8 cellular contexts compared by ENCODE assay signal in the genomic region with DNA sequence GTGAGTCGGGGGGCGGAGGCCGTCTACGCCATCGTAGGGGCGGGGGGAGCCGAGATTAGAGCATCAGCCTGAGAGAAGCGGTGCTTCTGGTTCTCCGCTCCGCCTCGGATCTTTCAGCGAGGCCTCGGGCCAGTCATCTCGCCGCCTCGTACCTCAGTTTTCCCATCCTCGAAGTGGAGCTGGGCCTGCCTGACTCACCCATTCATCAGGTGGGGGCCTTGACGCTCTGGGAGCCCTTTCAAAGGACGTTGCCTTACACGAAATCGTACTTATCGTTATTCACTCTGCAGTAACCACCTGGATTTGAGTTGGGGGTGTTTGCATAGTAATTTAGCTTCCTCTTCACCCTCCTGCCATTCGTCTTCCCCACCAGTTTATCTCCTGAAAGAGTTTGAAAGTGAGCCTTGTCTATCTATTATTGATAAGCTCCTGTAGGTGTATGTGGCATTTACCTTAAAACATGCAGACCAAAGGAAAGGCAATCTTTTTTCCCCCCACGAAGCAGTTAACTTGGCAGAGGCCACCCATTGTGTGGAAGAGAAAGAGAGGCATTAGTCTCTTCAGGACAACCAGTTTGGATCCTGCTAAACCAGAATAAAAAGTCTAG. TPM values are rescaled to one million over a fixed set of nuclear protein-coding genes. Genes with fewer than 3 reads are reported as not detected.
DNase-seq lines count a peak whose midpoint lies in the region; ATAC-seq, FAIRE-seq and TF ChIP-seq lines count a peak whose summit lies in the region.

No MANE protein-coding gene starts in this region.

- peak overlapping the region; percentile 93 for H3K27ac Mint-ChIP-seq in activated naive CD8-positive, alpha-beta T cell treated with anti-CD3 and anti-CD28 coated beads, Interleukin-2, amount 50 U/mL, for 24 hours

- TF ChIP-seq POLR2A in suprapubic skin (IDR thresholded peaks at IDR 0.05) = no peak

- no peak for TF ChIP-seq EP300 in suprapubic skin (IDR thresholded peaks at IDR 0.05)

- H3K27ac ChIP-seq in kidney (ENCODE audit: low read depth in 2 of 2, low read length in 2 of 2) (peak overlapping the region; percentile 97), suprapubic skin (peak overlapping the region; percentile 98)

- WGBS in suprapubic skin = 0% methylated on average over 17 of the region's 24 CpGs

- no peaks in the 10 kb centered on the region for H3K27me3 ChIP-seq in suprapubic skin

- H3K9ac ChIP-seq in kidney (ENCODE audit: low read length in 2 of 2) = peak overlapping the region; percentile 91 to 97

- peak overlapping the region; percentile 91 for H3K4me3 Mint-ChIP-seq in activated naive CD8-positive, alpha-beta T cell treated with anti-CD3 and anti-CD28 coated beads, Interleukin-2, amount 50 U/mL, for 24 hours

- DNase-seq in AG20443 (ENCODE audit: low spot score) = peak; percentile 32
- DNase-seq in activated naive CD8-positive, alpha-beta T cell treated with anti-CD3 and anti-CD28 coated beads, Interleukin-2, amount 50 U/mL, for 24 hours = no peak
- DNase-seq in kidney = no peak
- DNase-seq in suprapubic skin (ENCODE audit: low spot score in 2 of 2) = no peak
- no peak for DNase-seq in GM13976 (ENCODE audit: low spot score)
- DNase-seq in NCI-H1048 (lab: John Stamatoyannopoulos, UW) = no peak
- no peak for DNase-seq in hepatic stellate cell (ENCODE audit: low spot score)

- H3K4me1 ChIP-seq in kidney (ENCODE audit: control insufficient read depth in 1 of 2, insufficient read depth in 1 of 2, low read depth in 1 of 2, low read length in 2 of 2) (peaks cover 6% of the 10 kb centered on the region in 2 donors), suprapubic skin (peaks cover 35% of the 10 kb centered on the region)

- in situ Hi-C loops in GM13976 (cut with MboI; ENCODE audit: low sequenced_read_pairs, unreplicated experiment) = no loop called here

- H3K9me3 ChIP-seq in kidney (ENCODE audit: control insufficient read depth in 1 of 2, low read length in 2 of 2) (no peaks in the 10 kb centered on the region), suprapubic skin (no peaks in the 10 kb centered on the region)

- peaks cover 34% of the 10 kb centered on the region for H3K36me3 Mint-ChIP-seq in activated naive CD8-positive, alpha-beta T cell treated with anti-CD3 and anti-CD28 coated beads, Interleukin-2, amount 50 U/mL, for 24 hours (ENCODE audit: low read depth)

- FAIRE-seq in kidney (lab: Jason Lieb, UNC) = no peak

- H3K27me3 Mint-ChIP-seq in activated naive CD8-positive, alpha-beta T cell treated with anti-CD3 and anti-CD28 coated beads, Interleukin-2, amount 50 U/mL, for 24 hours = no peaks in the 10 kb centered on the region

- TF ChIP-seq CTCF in kidney (IDR thresholded peaks at IDR 0.05; ENCODE audit: borderline replicate concordance, extremely low read depth, insufficient read depth) = no peak
- TF ChIP-seq CTCF in suprapubic skin (IDR thresholded peaks at IDR 0.05) = no peak
- TF ChIP-seq CTCF in GM13976 (IDR thresholded peaks at IDR 0.05; ENCODE audit: borderline replicate concordance, control extremely low read depth, extremely low read depth, insufficient read depth, missing control alignments) = no peak

- peak overlapping the region; percentile 96 to 98 for H3K4me3 ChIP-seq in kidney (ENCODE audit: low read length in 2 of 2)
- H3K4me3 ChIP-seq in suprapubic skin = peak overlapping the region; percentile 88

- intact Hi-C loops in kidney (cut with DNase I) = loop anchor here (5.0 kb wide), 1 partner anchor 43 kb away; no protein-coding TSS in a partner anchor

- ATAC-seq in HG02642 (IDR thresholded peaks at IDR 0.05; ENCODE audit: poor library complexity, unreplicated experiment) = peak; percentile 3
- ATAC-seq in activated naive CD8-positive, alpha-beta T cell treated with anti-CD3 and anti-CD28 coated beads, Interleukin-2, amount 50 U/mL, for 24 hours = no peak

- no peaks in the 10 kb centered on the region for H3K9me3 Mint-ChIP-seq in activated naive CD8-positive, alpha-beta T cell treated with anti-CD3 and anti-CD28 coated beads, Interleukin-2, amount 50 U/mL, for 24 hours

- peaks cover 58% of the 10 kb centered on the region for H3K4me1 Mint-ChIP-seq in activated naive CD8-positive, alpha-beta T cell treated with anti-CD3 and anti-CD28 coated beads, Interleukin-2, amount 50 U/mL, for 24 hours

- H3K36me3 ChIP-seq in kidney (ENCODE audit: control insufficient read depth in 1 of 2, insufficient read depth in 2 of 2, low read length in 2 of 2) (no peaks in the 10 kb centered on the region), suprapubic skin (no peaks in the 10 kb centered on the region)

RNA-seq across cellular contexts. Expression of a gene that starts 0.7 kb away (rescaled TPM):
- total RNA-seq in kidney (149 TPM), suprapubic skin (100 to 1,000 TPM in 1 of 4 donors, 10 to 100 TPM in 3; 52.0 to 149 (median 58.8) TPM)
- 66.3 TPM for polyA plus RNA-seq in kidney (ENCODE audit: insufficient read depth, low read depth, low replicate concordance)

RNA-seq across cellular contexts. Expression of a gene that starts 14.5 kb away (rescaled TPM):
- total RNA-seq in kidney = 4.5 TPM
- polyA plus RNA-seq in kidney (ENCODE audit: insufficient read depth, low read depth, low replicate concordance) = 10.3 TPM
- 100 to 1,000 TPM in 2 of 4 donors, 10 to 100 TPM in 2; 76.4 to 109 (median 91.0) TPM for total RNA-seq in suprapubic skin

RNA-seq across cellular contexts. Expression of a gene that starts 49.3 kb away (rescaled TPM):
- total RNA-seq in kidney (not detected), suprapubic skin (not detected)
- 0.41 TPM for polyA plus RNA-seq in kidney (ENCODE audit: insufficient read depth, low read depth, low replicate concordance)

RNA-seq across cellular contexts. Expression of a gene that starts 56.9 kb away (rescaled TPM):
- total RNA-seq in kidney = not detected
- not detected for polyA plus RNA-seq in kidney (ENCODE audit: insufficient read depth, low read depth, low replicate concordance)
- under 1 TPM in 2 of 4 donors, not detected in 2; 0.24 to 0.49 TPM for total RNA-seq in suprapubic skin

RNA-seq across cellular contexts. Expression of a gene that starts 58.7 kb away (rescaled TPM):
- 0.16 TPM for total RNA-seq in kidney
- polyA plus RNA-seq in kidney (ENCODE audit: insufficient read depth, low read depth, low replicate concordance) = not detected
- total RNA-seq in suprapubic skin = not detected

Comparison
In these comparisons a context has a peak if more than half of its experiments do, and no peak if none do; other contexts are left out.
1. RNA of a gene that starts 14.5 kb away (total RNA-seq): 76.4 to 109 TPM in suprapubic skin; 4.5 TPM in kidney (single experiment); every median in the first group is over 10 times any median in the second.